ENCODE assay signal across 1 cellular context in genomic region chr11:122367809-122368231, GRCh38.
TF ChIP-seq lines count a peak whose summit lies in the region.

No MANE protein-coding gene starts in this region.

TF ChIP-seq in GM23338, 12 proteins besides CTCF, POLR2A, EP300 and RAD21 (continued from another document):
- TF ChIP-seq ZNF462 (CRISPR knock-in tag; IDR thresholded peaks at IDR 0.05): no peak
